10 cellular contexts compared by ENCODE assay signal in the genomic region with DNA sequence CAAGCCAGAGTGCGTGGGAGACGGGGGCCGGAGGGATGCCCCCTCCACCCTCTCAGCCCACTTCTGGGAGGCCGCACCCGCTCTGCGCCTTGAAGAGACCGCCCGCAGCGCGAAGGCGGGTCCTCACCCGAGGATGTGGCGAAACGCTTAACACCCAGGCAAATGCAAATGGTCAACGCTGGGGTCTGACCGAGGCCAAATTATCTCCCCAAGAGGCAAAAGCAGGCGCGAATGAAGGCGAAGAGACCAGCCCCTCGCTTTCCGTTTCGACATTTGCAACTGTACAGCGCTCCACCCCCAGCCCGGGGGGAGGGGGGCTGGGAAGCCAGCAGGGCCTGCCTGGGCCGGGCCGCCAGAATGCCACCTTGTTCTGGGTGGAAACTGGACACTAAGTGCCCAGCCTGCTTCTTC.
DNase-seq lines count a peak whose midpoint lies in the region; TF ChIP-seq lines count a peak whose summit lies in the region.
"Had no signal": no experiment of that assay in that cellular context is flagged by ENCODE, and none has a peak within 500 bp of the region (broad histone marks: within the 10 kb centered on the region; RNA-seq: fewer than 3 reads in every experiment).

No MANE protein-coding gene starts in this region.

- H3K4me3 ChIP-seq in breast epithelium (peak overlapping the region; percentile 43 to 72 (median 46)), choroid plexus epithelial cell (ENCODE audit: low read depth, low read length) (peak overlapping the region; percentile 58), mesodermal cell (ENCODE audit: extremely low read depth, insufficient read depth, low read length, poor library complexity, severe bottlenecking) (peak overlapping the region; percentile 31)

- WGBS in mesodermal cell (ENCODE audit: insufficient coverage in 2 of 2), 2 experiments = 0% methylated on average over 4 to 13 of the region's 26 CpGs

- H3K9me3 Mint-ChIP-seq in MCF 10A (ENCODE audit: unreplicated experiment) (peaks cover 14% of the 10 kb centered on the region), type B pancreatic cell (peaks cover 8% of the 10 kb centered on the region)

- H3K4me3 Mint-ChIP-seq in MCF 10A (ENCODE audit: unreplicated experiment) (no peak overlapping the region), type B pancreatic cell (peak overlapping the region; percentile 80)

- intact Hi-C loops in breast epithelium (cut with DNase I; ENCODE audit: low total_unique reads) = no loop called here
- intact Hi-C loops in MCF 10A (cut with micrococcal nuclease) = no loop called here

- H3K4me1 ChIP-seq in breast epithelium = no peaks in the 10 kb centered on the region
- H3K4me1 ChIP-seq in mesodermal cell (ENCODE audit: control insufficient read depth, insufficient read depth, low read length, poor library complexity, severe bottlenecking) = no peaks in the 10 kb centered on the region

- H3K9me3 ChIP-seq in breast epithelium (no peaks in the 10 kb centered on the region), mesodermal cell (ENCODE audit: control insufficient read depth, low read length) (no peaks in the 10 kb centered on the region)

- peaks cover 11 to 92% of the 10 kb centered on the region in 2 donors for H3K27me3 ChIP-seq in breast epithelium

- no peak for DNase-seq in breast epithelium (ENCODE audit: low spot score in 2 of 2)
- DNase-seq in MCF 10A (ENCODE audit: unreplicated experiment) = no peak
- peak; percentile 2 for DNase-seq in choroid plexus epithelial cell (ENCODE audit: low read depth)
- peak; percentile 67 for DNase-seq in type B pancreatic cell (ENCODE audit: extremely low spot score, unreplicated experiment)
- no peak for DNase-seq in cortex of kidney (lab: John Stamatoyannopoulos, UW)
- no peak for DNase-seq in NCI-H510A treated with DMSO at 0.1 percent for 48 hours (lab: John Stamatoyannopoulos, UW)
- no peak for DNase-seq in NCI-H524 treated with DMSO at 0.1 percent for 48 hours (lab: John Stamatoyannopoulos, UW)
- DNase-seq: central memory CD4-positive, alpha-beta T cell; NCI-H510A had no signal

- H3K27ac ChIP-seq in breast epithelium (no peak overlapping the region), mesodermal cell (ENCODE audit: low read depth, low read length, severe bottlenecking) (no peak overlapping the region)

- no peaks in the 10 kb centered on the region for H3K27me3 Mint-ChIP-seq in MCF 10A (ENCODE audit: insufficient read depth, unreplicated experiment)
- peaks cover 83% of the 10 kb centered on the region for H3K27me3 Mint-ChIP-seq in type B pancreatic cell

- no peak for TF ChIP-seq POLR2A in breast epithelium (IDR thresholded peaks at IDR 0.05)

- no peaks in the 10 kb centered on the region for H3K36me3 Mint-ChIP-seq in MCF 10A (ENCODE audit: insufficient read depth, unreplicated experiment)
- H3K36me3 Mint-ChIP-seq in type B pancreatic cell = no peaks in the 10 kb centered on the region

- H3K27ac Mint-ChIP-seq in MCF 10A (ENCODE audit: low read depth, unreplicated experiment) (no peak overlapping the region), type B pancreatic cell (no peak overlapping the region)

- no peaks in the 10 kb centered on the region for H3K4me1 Mint-ChIP-seq in MCF 10A (ENCODE audit: insufficient read depth, unreplicated experiment)
- no peaks in the 10 kb centered on the region for H3K4me1 Mint-ChIP-seq in type B pancreatic cell (ENCODE audit: unreplicated experiment)

- POLR2A ChIA-PET in MCF 10A (lab: Yijun Ruan, JAX) = no interaction called here

- no peak for TF ChIP-seq CTCF in breast epithelium (IDR thresholded peaks at IDR 0.05)
- TF ChIP-seq CTCF in MCF 10A (IDR thresholded peaks at IDR 0.05; ENCODE audit: unreplicated experiment) = no peak
- TF ChIP-seq CTCF in choroid plexus epithelial cell (conservative IDR thresholded peaks at IDR 0.05; ENCODE audit: low read depth, low read length) = no peak
- TF ChIP-seq CTCF in type B pancreatic cell (conservative IDR thresholded peaks at IDR 0.05) = no peak

- BruUV-seq in MCF 10A (replicated peaks; lab: Mats Ljungman, UMichigan) = no TSS peak

- H3K36me3 ChIP-seq in breast epithelium = no peaks in the 10 kb centered on the region
- no peaks in the 10 kb centered on the region for H3K36me3 ChIP-seq in mesodermal cell (ENCODE audit: control insufficient read depth, insufficient read depth, low read length)

- CTCF ChIA-PET in MCF 10A (lab: Yijun Ruan, JAX) = no interaction called here

Comparison
In these comparisons a context has a peak if more than half of its experiments do, and no peak if none do; other contexts are left out.
1. DNase-seq: peak in choroid plexus epithelial cell (single experiment) and type B pancreatic cell (single experiment); none in breast epithelium (0 of 2), MCF 10A (single experiment), cortex of kidney (single experiment), NCI-H510A treated with DMSO at 0.1 percent for 48 hours (single experiment) and NCI-H524 treated with DMSO at 0.1 percent for 48 hours (single experiment).
2. Peak in every context shown above with its lines, with median percentiles within 50 percentile points of each other: H3K4me3 ChIP-seq.